ENCODE assay signal across 24 cellular contexts in genomic region chr12:91226951-91227350, GRCh38. TPM values are rescaled to one million over a fixed set of nuclear protein-coding genes. Genes with fewer than 3 reads are reported as not detected.
"Had no signal": no experiment of that assay in that cellular context is flagged by ENCODE, and none has a peak within 500 bp of the region (broad histone marks: within the 10 kb centered on the region; RNA-seq: fewer than 3 reads in every experiment).

No MANE protein-coding gene starts in this region.

- DNase-seq: colonic mucosa; cortex of kidney; effector CD8-positive, alpha-beta T cell; foreskin fibroblast; foreskin melanocyte; gastrocnemius medialis; glutamatergic neuron; head of caudate nucleus; heart right ventricle; hippocampal formation; left cardiac atrium; left lung; left ventricle myocardium superior; lower lobe of right lung; mesenchymal stem cell; mucosa of descending colon; naive B cell had no signal

- H3K4me1 ChIP-seq: colonic mucosa, esophagus muscularis mucosa, gastrocnemius medialis, left lung, lower lobe of right lung had no signal

- H3K27ac Mint-ChIP-seq: dendritic cell treated with granulocyte-macrophage colony-stimulating factor and Interleukin-4, amounts not matched to agents 40 ng/mL and 50 ng/mL, for 4 days; mesothelial cell of epicardium; naive B cell had no signal

- H3K9me3 ChIP-seq: colonic mucosa, esophagus muscularis mucosa, gastrocnemius medialis, heart right ventricle, left lung, lower lobe of right lung, mucosa of descending colon had no signal

- H3K27me3 Mint-ChIP-seq: dendritic cell treated with granulocyte-macrophage colony-stimulating factor and Interleukin-4, amounts not matched to agents 40 ng/mL and 50 ng/mL, for 4 days had no signal

- H3K27me3 ChIP-seq: colonic mucosa, esophagus muscularis mucosa, gastrocnemius medialis, heart right ventricle, left lung had no signal

- ATAC-seq: gastrocnemius medialis, heart right ventricle, left cardiac atrium, left lung, left ventricle myocardium superior, lower lobe of right lung, mucosa of descending colon had no signal

- H3K4me3 ChIP-seq: colonic mucosa, esophagus muscularis mucosa, gastrocnemius medialis, heart right ventricle, left lung, lower lobe of right lung, mucosa of descending colon had no signal

- FAIRE-seq: endothelial cell of umbilical vein, islet of Langerhans, keratinocyte had no signal

- H3K27ac ChIP-seq: colonic mucosa, esophagus muscularis mucosa, gastrocnemius medialis, heart right ventricle, left lung, lower lobe of right lung had no signal

- H3K9me3 Mint-ChIP-seq: dendritic cell treated with granulocyte-macrophage colony-stimulating factor and Interleukin-4, amounts not matched to agents 40 ng/mL and 50 ng/mL, for 4 days; mesothelial cell of epicardium; naive B cell had no signal

- H3K4me1 Mint-ChIP-seq: naive B cell had no signal

- H3K36me3 Mint-ChIP-seq: mesothelial cell of epicardium, naive B cell had no signal

- H3K36me3 ChIP-seq: colonic mucosa, esophagus muscularis mucosa, gastrocnemius medialis, heart right ventricle, left lung, lower lobe of right lung had no signal

- H3K4me3 Mint-ChIP-seq: dendritic cell treated with granulocyte-macrophage colony-stimulating factor and Interleukin-4, amounts not matched to agents 40 ng/mL and 50 ng/mL, for 4 days; mesothelial cell of epicardium; naive B cell had no signal

RNA-seq across cellular contexts. Expression of gene DCN, which starts 44.3 kb away (rescaled TPM):
- total RNA-seq: dermis microvascular lymphatic vessel endothelial cell had no signal
